18 cellular contexts compared by ENCODE assay signal in genomic region chr9:128304151-128304970, GRCh38. TPM values are rescaled to one million over a fixed set of nuclear protein-coding genes. Genes with fewer than 3 reads are reported as not detected.
DNase-seq lines count a peak whose midpoint lies in the region; ATAC-seq and TF ChIP-seq lines count a peak whose summit lies in the region.
"Had no signal": no experiment of that assay in that cellular context is flagged by ENCODE, and none has a peak within 500 bp of the region (broad histone marks: within the 10 kb centered on the region; RNA-seq: fewer than 3 reads in every experiment).

No MANE protein-coding gene starts in this region.

- H2AFZ ChIP-seq in mammary epithelial cell (ENCODE audit: low read depth, low read length), result no peak overlapping the region
- H2AFZ ChIP-seq: parathyroid adenoma had no signal

- in situ Hi-C loops in mammary epithelial cell (cut with MboI; ENCODE audit: low sequenced_read_pairs in 2 of 2), result no loop called here

- H3K4me3 Mint-ChIP-seq in MCF 10A (ENCODE audit: unreplicated experiment), result no peak overlapping the region
- no peak overlapping the region for H3K4me3 Mint-ChIP-seq in activated T-helper 17 cell treated with anti-CD3 and anti-CD28 coated beads, Interleukin-2, amount 50 U/mL, for 72 hours
- no peak overlapping the region for H3K4me3 Mint-ChIP-seq in stimulated activated effector memory CD8-positive, alpha-beta T cell treated with anti-CD3 and anti-CD28 coated beads, Interleukin-12 subunit alpha, Interleukin-12 subunit beta, amount 100 ng/mL, for 72 hours
- H3K4me3 Mint-ChIP-seq: activated CD4-positive, alpha-beta T cell treated with anti-CD3 and anti-CD28 coated beads, Interleukin-2, amount 10 ng/mL, durations not matched to agents 7 days and 5 days had no signal

- H3K9me3 Mint-ChIP-seq in MCF 10A (ENCODE audit: unreplicated experiment), result no peaks in the 10 kb centered on the region
- no peaks in the 10 kb centered on the region for H3K9me3 Mint-ChIP-seq in activated T-helper 17 cell treated with anti-CD3 and anti-CD28 coated beads, Interleukin-2, amount 50 U/mL, for 72 hours
- no peaks in the 10 kb centered on the region for H3K9me3 Mint-ChIP-seq in stimulated activated effector memory CD8-positive, alpha-beta T cell treated with anti-CD3 and anti-CD28 coated beads, Interleukin-12 subunit alpha, Interleukin-12 subunit beta, amount 100 ng/mL, for 72 hours
- H3K9me3 Mint-ChIP-seq: activated CD4-positive, alpha-beta T cell treated with anti-CD3 and anti-CD28 coated beads, Interleukin-2, amount 10 ng/mL, durations not matched to agents 7 days and 5 days had no signal

- dilution Hi-C loops in mammary epithelial cell (cut with HindIII; ENCODE audit: low sequenced_read_pairs), result no loop called here

- H3K79me2 ChIP-seq in mammary epithelial cell (ENCODE audit: insufficient read depth, low read length), result no peaks in the 10 kb centered on the region
- H3K79me2 ChIP-seq: parathyroid adenoma had no signal

- H3K4me3 ChIP-seq in mammary epithelial cell (replicated peaks in 1 of 3; ENCODE audit: insufficient read depth in 1 of 3, low read depth in 2 of 3, low read length in 3 of 3), result no peak overlapping the region
- H3K4me3 ChIP-seq: gastrocnemius medialis, Peyer's patch, tibial artery had no signal

- H3K36me3 ChIP-seq in mammary epithelial cell (ENCODE audit: insufficient read depth, low read length), result peaks cover 3% of the 10 kb centered on the region

- H3K9me3 ChIP-seq in mammary epithelial cell (replicated peaks; ENCODE audit: insufficient read depth, low read length), result no peaks in the 10 kb centered on the region
- H3K9me3 ChIP-seq: gastrocnemius medialis, Peyer's patch, tibial artery had no signal

- TF ChIP-seq CTCF in MCF 10A (IDR thresholded peaks at IDR 0.05; ENCODE audit: unreplicated experiment) (no peak), mammary epithelial cell (conservative IDR thresholded peaks at IDR 0.05 in 1 of 2, IDR thresholded peaks at IDR 0.05 in 1 of 2; ENCODE audit: extremely low read depth in 1 of 2, insufficient read depth in 1 of 2, low read depth in 1 of 2, low read length in 2 of 2) (no peak)

- no peaks in the 10 kb centered on the region for H3K27me3 Mint-ChIP-seq in MCF 10A (ENCODE audit: insufficient read depth, unreplicated experiment)
- H3K27me3 Mint-ChIP-seq in activated T-helper 17 cell treated with anti-CD3 and anti-CD28 coated beads, Interleukin-2, amount 50 U/mL, for 72 hours, result no peaks in the 10 kb centered on the region
- H3K27me3 Mint-ChIP-seq: activated CD4-positive, alpha-beta T cell treated with anti-CD3 and anti-CD28 coated beads, Interleukin-2, amount 10 ng/mL, durations not matched to agents 7 days and 5 days had no signal

- H3K4me1 Mint-ChIP-seq in MCF 10A (ENCODE audit: insufficient read depth, unreplicated experiment), result peaks cover 15% of the 10 kb centered on the region
- H3K4me1 Mint-ChIP-seq in activated T-helper 17 cell treated with anti-CD3 and anti-CD28 coated beads, Interleukin-2, amount 50 U/mL, for 72 hours, result peaks cover 4% of the 10 kb centered on the region
- H3K4me1 Mint-ChIP-seq in stimulated activated effector memory CD8-positive, alpha-beta T cell treated with anti-CD3 and anti-CD28 coated beads, Interleukin-12 subunit alpha, Interleukin-12 subunit beta, amount 100 ng/mL, for 72 hours, result peaks cover 7% of the 10 kb centered on the region
- H3K4me1 Mint-ChIP-seq: activated CD4-positive, alpha-beta T cell treated with anti-CD3 and anti-CD28 coated beads, Interleukin-2, amount 10 ng/mL, durations not matched to agents 7 days and 5 days had no signal

- POLR2A ChIA-PET in MCF 10A (lab: Yijun Ruan, JAX), result interaction anchor here (0.6 to 2.1 kb wide), 11 partner anchors 9 to 1498 kb away, joined by 3 to 11 read pairs (median 6); partner anchors contain the start of genes GOLGA2, ODF2, SWI5 and URM1

- H3K27ac ChIP-seq in mammary epithelial cell (ENCODE audit: insufficient read depth, low read depth, low read length), result no peak overlapping the region
- H3K27ac ChIP-seq: gastrocnemius medialis, HL-60, parathyroid adenoma, Peyer's patch, tibial artery had no signal

- H4K20me1 ChIP-seq in mammary epithelial cell (ENCODE audit: insufficient read depth, low read length), result no peaks in the 10 kb centered on the region

- H3K27me3 ChIP-seq in mammary epithelial cell (ENCODE audit: insufficient read depth, low read length), result no peaks in the 10 kb centered on the region
- H3K27me3 ChIP-seq: gastrocnemius medialis, Peyer's patch, tibial artery had no signal

- WGBS in mammary epithelial cell (ENCODE audit: low coverage, missing lambda C conversion rate), result 48% methylated on average over 9 of the region's 9 CpGs

- H3K36me3 Mint-ChIP-seq in MCF 10A (ENCODE audit: insufficient read depth, unreplicated experiment), result peaks cover 17% of the 10 kb centered on the region
- H3K36me3 Mint-ChIP-seq in activated T-helper 17 cell treated with anti-CD3 and anti-CD28 coated beads, Interleukin-2, amount 50 U/mL, for 72 hours (ENCODE audit: low read depth), result peaks cover 15% of the 10 kb centered on the region
- H3K36me3 Mint-ChIP-seq in stimulated activated effector memory CD8-positive, alpha-beta T cell treated with anti-CD3 and anti-CD28 coated beads, Interleukin-12 subunit alpha, Interleukin-12 subunit beta, amount 100 ng/mL, for 72 hours, result peaks cover 20% of the 10 kb centered on the region

- H3K27ac Mint-ChIP-seq in MCF 10A (ENCODE audit: low read depth, unreplicated experiment), result peak overlapping the region; percentile 90
- H3K27ac Mint-ChIP-seq in activated T-helper 17 cell treated with anti-CD3 and anti-CD28 coated beads, Interleukin-2, amount 50 U/mL, for 72 hours, result peak overlapping the region; percentile 73
- peak overlapping the region; percentile 90 for H3K27ac Mint-ChIP-seq in stimulated activated effector memory CD8-positive, alpha-beta T cell treated with anti-CD3 and anti-CD28 coated beads, Interleukin-12 subunit alpha, Interleukin-12 subunit beta, amount 100 ng/mL, for 72 hours
- H3K27ac Mint-ChIP-seq: activated CD4-positive, alpha-beta T cell treated with anti-CD3 and anti-CD28 coated beads, Interleukin-2, amount 10 ng/mL, durations not matched to agents 7 days and 5 days had no signal

- CTCF ChIA-PET in MCF 10A (lab: Yijun Ruan, JAX) (interaction anchor here (0.6 to 3.0 kb wide), 6 partner anchors 9 to 64 kb away, joined by 3 to 21 read pairs (median 6); no protein-coding TSS in a partner anchor), mammary epithelial cell (lab: Charles Lee; ENCODE audit: low non-redundant PET) (no interaction called here)

- peaks cover 23% of the 10 kb centered on the region for H3K4me1 ChIP-seq in mammary epithelial cell (ENCODE audit: insufficient read depth, low read length)
- H3K4me1 ChIP-seq: gastrocnemius medialis, parathyroid adenoma, Peyer's patch had no signal

- no TSS peak for BruUV-seq in MCF 10A (replicated peaks; lab: Mats Ljungman, UMichigan)
- BruUV-seq in mammary epithelial cell (replicated peaks; lab: Mats Ljungman, UMichigan), result no TSS peak

- H3K4me2 ChIP-seq in mammary epithelial cell (ENCODE audit: insufficient read depth, low read depth, low read length), result no peak overlapping the region

- H3K9ac ChIP-seq in mammary epithelial cell (ENCODE audit: insufficient read depth, low read length), result no peak overlapping the region
- H3K9ac ChIP-seq: parathyroid adenoma had no signal

- intact Hi-C loops in MCF 10A (cut with micrococcal nuclease), result no loop called here
- intact Hi-C loops in mammary epithelial cell (cut with micrococcal nuclease), result no loop called here

- no peak for ATAC-seq in activated T-helper 17 cell treated with anti-CD3 and anti-CD28 coated beads, Interleukin-2, amount 50 U/mL, for 72 hours (replicated peaks)
- ATAC-seq in stimulated activated effector memory CD8-positive, alpha-beta T cell treated with anti-CD3 and anti-CD28 coated beads, Interleukin-12 subunit alpha, Interleukin-12 subunit beta, amount 100 ng/mL, for 72 hours, result no peak
- ATAC-seq: gastrocnemius medialis had no signal

- no peak for DNase-seq in MCF 10A (ENCODE audit: unreplicated experiment)
- DNase-seq in mammary epithelial cell, result no peak
- DNase-seq in stimulated activated effector memory CD8-positive, alpha-beta T cell treated with anti-CD3 and anti-CD28 coated beads, Interleukin-12 subunit alpha, Interleukin-12 subunit beta, amount 100 ng/mL, for 72 hours (ENCODE audit: low spot score in 2 of 2), result no peak
- no peak for DNase-seq in activated CD4-positive, alpha-beta T cell treated with anti-CD3 and anti-CD28 coated beads, Interleukin-2, amount 50 U/mL, for 4 hours
- DNase-seq in NCI-H1417 treated with DMSO at 0.1 percent for 48 hours (lab: John Stamatoyannopoulos, UW), result no peak
- DNase-seq: activated CD4-positive, alpha-beta T cell treated with anti-CD3 and anti-CD28 coated beads, Interleukin-2, amount 10 ng/mL, durations not matched to agents 7 days and 5 days; DMS153; effector CD8-positive, alpha-beta T cell; gastrocnemius medialis; HCEC 1CT; islet precursor cell; Kasumi-1; NCI-H187; Peyer's patch; tibial artery had no signal

RNA-seq across cellular contexts. Expression of gene TRUB2, which starts 17.9 kb away (rescaled TPM):
- 36.1 and 37.6 TPM in 2 replicates for total RNA-seq in MCF 10A (2022)
- 10 to 100 TPM; 14.7 to 28.6 TPM for total RNA-seq in mammary epithelial cell
- polyA plus RNA-seq in mammary epithelial cell, result 21.3 TPM
- polyA minus RNA-seq in mammary epithelial cell, result 16.2 TPM
- 10 to 100 TPM; 22.6 to 35.2 TPM for total RNA-seq in activated T-helper 17 cell treated with anti-CD3 and anti-CD28 coated beads, Interleukin-2, amount 50 U/mL, for 72 hours

RNA-seq across cellular contexts. Expression of gene COQ4, which starts 18.3 kb away (rescaled TPM):
- total RNA-seq in MCF 10A (2022) (57.1 and 58.9 TPM in 2 replicates), mammary epithelial cell (10 to 100 TPM; 32.7 to 33.7 TPM)
- 39.9 TPM for polyA plus RNA-seq in mammary epithelial cell
- polyA minus RNA-seq in mammary epithelial cell, result 25.3 TPM
- 10 to 100 TPM; 30.8 to 44.4 TPM for total RNA-seq in activated T-helper 17 cell treated with anti-CD3 and anti-CD28 coated beads, Interleukin-2, amount 50 U/mL, for 72 hours

RNA-seq across cellular contexts. Expression of gene SWI5, which starts 28.3 kb away (rescaled TPM):
- 27.7 and 39.0 TPM in 2 replicates for total RNA-seq in MCF 10A (2022)
- total RNA-seq in mammary epithelial cell, result 10 to 100 TPM; 13.5 to 26.3 TPM
- 43.8 TPM for polyA plus RNA-seq in mammary epithelial cell
- polyA minus RNA-seq in mammary epithelial cell, result 5.2 TPM
- total RNA-seq in activated T-helper 17 cell treated with anti-CD3 and anti-CD28 coated beads, Interleukin-2, amount 50 U/mL, for 72 hours, result 10 to 100 TPM; 12.1 to 14.9 TPM

RNA-seq across cellular contexts. Expression of gene GOLGA2, which starts 28.6 kb away (rescaled TPM):
- total RNA-seq in MCF 10A (2022) (124 and 147 TPM in 2 replicates), mammary epithelial cell (10 to 100 TPM; 42.2 to 76.7 TPM)
- 36.5 TPM for polyA plus RNA-seq in mammary epithelial cell
- polyA minus RNA-seq in mammary epithelial cell, result 112 TPM
- total RNA-seq in activated T-helper 17 cell treated with anti-CD3 and anti-CD28 coated beads, Interleukin-2, amount 50 U/mL, for 72 hours, result 10 to 100 TPM; 31.2 to 60.0 TPM

RNA-seq across cellular contexts. Expression of gene SLC27A4, which starts 36.0 kb away (rescaled TPM):
- total RNA-seq in MCF 10A (2022), result 17.0 and 18.8 TPM in 2 replicates
- 10 to 100 TPM; 28.2 to 35.2 TPM for total RNA-seq in mammary epithelial cell
- polyA plus RNA-seq in mammary epithelial cell, result 30.6 TPM
- 33.6 TPM for polyA minus RNA-seq in mammary epithelial cell
- total RNA-seq in activated T-helper 17 cell treated with anti-CD3 and anti-CD28 coated beads, Interleukin-2, amount 50 U/mL, for 72 hours, result 10 to 100 TPM in 1 of 2 donors, 1 to 10 TPM in 1; 7.7 to 22.3 TPM
